Comparison of ENCODE assay signal across 1 cellular context in genomic region chr16:30949655-30950515, GRCh38.
TF ChIP-seq lines count a peak whose summit lies in the region.

No MANE protein-coding gene starts in this region.

TF ChIP-seq in K562, 482 proteins besides CTCF, POLR2A, EP300 and RAD21 (continued from another document and continues in another):
- TF ChIP-seq PCBP1 (IDR thresholded peaks at IDR 0.05; ENCODE audit: low read depth, low read length, poor library complexity, severe bottlenecking) (no peak), GABPB1 (CRISPR knock-in tag; IDR thresholded peaks at IDR 0.05) (peak; percentile 69; the same call in 1 of the 2 replicates), POLR2AphosphoS5 (IDR thresholded peaks at IDR 0.05; ENCODE audit: control insufficient read depth, insufficient read depth, low read depth, low read length) (peak; percentile 85), ZNF445 (CRISPR knock-in tag; IDR thresholded peaks at IDR 0.05; ENCODE audit: low read depth) (no peak), MEF2A (IDR thresholded peaks at IDR 0.05; ENCODE audit: control insufficient read depth, low read depth, low read length) (no peak), TFAM (CRISPR knock-in tag; conservative IDR thresholded peaks at IDR 0.05) (no peak), NELFE (IDR thresholded peaks at IDR 0.05; ENCODE audit: insufficient read depth, insufficient read length) (no peak), ZEB2 (IDR thresholded peaks at IDR 0.05) (peak; percentile 97), TCF7L2 (IDR thresholded peaks at IDR 0.05; ENCODE audit: low read depth, low read length) (no peak), DDX20 (tag; IDR thresholded peaks at IDR 0.05; ENCODE audit: low read depth) (no peak), SOX6 (IDR thresholded peaks at IDR 0.05) (peak; percentile 77; the same call in 1 of the 2 replicates), EHMT2 (IDR thresholded peaks at IDR 0.05) (no peak), HNRNPK (IDR thresholded peaks at IDR 0.05; ENCODE audit: low read depth, low read length, poor library complexity, severe bottlenecking) (no peak), CUX1 (CRISPR knock-in tag; IDR thresholded peaks at IDR 0.05) (no peak), GATA2 (CRISPR knock-in tag; IDR thresholded peaks at IDR 0.05) (peak; percentile 72; the same call in 1 of the 2 replicates), ZNF282 (CRISPR knock-in tag; IDR thresholded peaks at IDR 0.05) (no peak), NCOA2 (IDR thresholded peaks at IDR 0.05; ENCODE audit: partially characterized antibody in 2 of 2) (no peak), POLR2H (tag; IDR thresholded peaks at IDR 0.05; ENCODE audit: low read depth) (peak; percentile 78), RHOXF2B (CRISPR knock-in tag; conservative IDR thresholded peaks at IDR 0.05) (no peak), FOXJ2 (tag; IDR thresholded peaks at IDR 0.05) (no peak), E2F8 (IDR thresholded peaks at IDR 0.05; ENCODE audit: low read depth, partially characterized antibody) (no peak), TOE1 (IDR thresholded peaks at IDR 0.05; ENCODE audit: borderline replicate concordance) (peak; percentile 72; the same call in 1 of the 2 replicates), TOE1 (CRISPR knock-in tag; IDR thresholded peaks at IDR 0.05; ENCODE audit: borderline replicate concordance, low read depth) (no peak), MCM3 (IDR thresholded peaks at IDR 0.05) (no peak), FUS (optimal IDR thresholded peaks at IDR 0.05; ENCODE audit: low read depth, low read length) (no peak), ZNF232 (CRISPR knock-in tag; IDR thresholded peaks at IDR 0.05) (no peak), E2F3 (CRISPR knock-in tag; IDR thresholded peaks at IDR 0.05) (no peak), ZNF311 (CRISPR knock-in tag; IDR thresholded peaks at IDR 0.05) (no peak), MYBL2 (IDR thresholded peaks at IDR 0.05; ENCODE audit: low read depth) (no peak), MYBL2 (CRISPR knock-in tag; IDR thresholded peaks at IDR 0.05; ENCODE audit: borderline replicate concordance) (no peak), JUN (IDR thresholded peaks at IDR 0.05; ENCODE audit: borderline replicate concordance, low read depth, low read length) (no peak; the same call in 1 of the 2 replicates), JUN (CRISPR knock-in tag; IDR thresholded peaks at IDR 0.05; ENCODE audit: borderline replicate concordance) (no peak; the same call in 1 of the 2 replicates), MNT (conservative IDR thresholded peaks at IDR 0.05) (peak in 1 of 2 experiments; percentile 80; a peak in 3 of 4 replicates), CREB5 (CRISPR knock-in tag; IDR thresholded peaks at IDR 0.05) (0 out of 2 replicates have a peak, but pooled peaks have one; percentile 43), ZNF134 (CRISPR knock-in tag; conservative IDR thresholded peaks at IDR 0.05) (no peak), SPI1 (IDR thresholded peaks at IDR 0.05; ENCODE audit: borderline replicate concordance, low read depth, low read length) (peak; percentile 61; the same call in 1 of the 2 replicates), ZNF589 (CRISPR knock-in tag; IDR thresholded peaks at IDR 0.05; ENCODE audit: low read depth) (no peak), HDGF (IDR thresholded peaks at IDR 0.05) (no peak), CEBPZ (IDR thresholded peaks at IDR 0.05; ENCODE audit: borderline replicate concordance, low read depth, low read length) (no peak), CHAMP1 (IDR thresholded peaks at IDR 0.05) (no peak), NFIC (IDR thresholded peaks at IDR 0.05) (peak; percentile 64; the same call in 1 of the 2 replicates), HDAC3 (IDR thresholded peaks at IDR 0.05; ENCODE audit: borderline replicate concordance, partially characterized antibody) (no peak), CREB1 (IDR thresholded peaks at IDR 0.05) (no peak; the same call in 1 of the 2 replicates), CREB1 (CRISPR knock-in tag; IDR thresholded peaks at IDR 0.05) (peak; percentile 26; the same call in 1 of the 2 replicates), CTCFL (IDR thresholded peaks at IDR 0.05; ENCODE audit: borderline replicate concordance, insufficient read depth, low read depth, low read length, poor library complexity, severe bottlenecking) (no peak)
